ENCODE assay signal across 21 cellular contexts in genomic region chr13:40470665-40471064, GRCh38.
DNase-seq lines count a peak whose midpoint lies in the region; ATAC-seq and TF ChIP-seq lines count a peak whose summit lies in the region.
"Had no signal": no experiment of that assay in that cellular context is flagged by ENCODE, and none has a peak within 500 bp of the region (broad histone marks: within the 10 kb centered on the region; RNA-seq: fewer than 3 reads in every experiment).

No MANE protein-coding gene starts in this region.

- peaks cover 6% of the 10 kb centered on the region for H3K9me3 Mint-ChIP-seq in stimulated activated memory B cell treated with anti-CD40 and anti-IgM and Interleukin-4, amounts not matched to agents 10 μg/mL and 1 μg/mL and 100 μg/mL, for 72 hours
- no peaks in the 10 kb centered on the region for H3K9me3 Mint-ChIP-seq in activated CD8-positive, alpha-beta T cell treated with anti-CD3 and anti-CD28 coated beads for 36 hours
- H3K9me3 Mint-ChIP-seq: activated naive CD4-positive, alpha-beta T cell treated with anti-CD3 and anti-CD28 coated beads, Interleukin-2, amount 10 ng/mL, durations not matched to agents 7 days and 5 days; CD8-positive, alpha-beta T cell had no signal

- DNase-seq in ascending aorta (ENCODE audit: low spot score in 2 of 2) (peak in 1 of 2 donors; percentile 88), Right ventricle myocardium superior (no peak), mucosa of gallbladder (ENCODE audit: low spot score) (peak; percentile 28), uterus (peak; percentile 46 to 70), SK-N-DZ (ENCODE audit: low spot score) (no peak)
- no peak for DNase-seq in activated CD8-positive, alpha-beta T cell treated with anti-CD3 and anti-CD28 coated beads for 36 hours
- DNase-seq: activated CD4-positive, alpha-beta T cell treated with anti-CD3 and anti-CD28 coated beads, Interleukin-2, amount 10 ng/mL, durations not matched to agents 24 days and 14 days; activated naive CD4-positive, alpha-beta T cell treated with anti-CD3 and anti-CD28 coated beads, Interleukin-2, amount 10 ng/mL, durations not matched to agents 7 days and 5 days; caudate nucleus; CD8-positive, alpha-beta T cell; hippocampal formation; NCI-H2107; NCI-H446; OCI-M1; spleen; stimulated activated CD4-positive, alpha-beta T cell treated with anti-CD3 and anti-CD28 coated beads, Interleukin-2, amount 100 ng/mL, for 48 hours; T-helper 9 cell; WERI-Rb-1 had no signal

- no peak overlapping the region for H3K4me3 ChIP-seq in ascending aorta
- H3K4me3 ChIP-seq in uterus = no peak overlapping the region
- H3K4me3 ChIP-seq: spleen had no signal

- CTCF ChIA-PET in activated CD8-positive, alpha-beta T cell treated with anti-CD3 and anti-CD28 coated beads for 36 hours (lab: Charles Lee) = interaction anchor here (0.7 to 1.1 kb wide), 2 partner anchors 14 to 118 kb away, joined by 3 read pairs; no protein-coding TSS in a partner anchor

- peak overlapping the region; percentile 90 for H3K27ac ChIP-seq in ascending aorta
- peak overlapping the region; percentile 85 to 89 for H3K27ac ChIP-seq in uterus
- H3K27ac ChIP-seq: neutrophil, spleen, WERI-Rb-1 had no signal

- no peak overlapping the region for H3K27ac Mint-ChIP-seq in stimulated activated memory B cell treated with anti-CD40 and anti-IgM and Interleukin-4, amounts not matched to agents 10 μg/mL and 1 μg/mL and 100 μg/mL, for 72 hours
- H3K27ac Mint-ChIP-seq in activated CD8-positive, alpha-beta T cell treated with anti-CD3 and anti-CD28 coated beads for 36 hours = no peak overlapping the region
- H3K27ac Mint-ChIP-seq: activated CD4-positive, alpha-beta T cell treated with anti-CD3 and anti-CD28 coated beads, Interleukin-2, amount 10 ng/mL, durations not matched to agents 24 days and 14 days; activated naive CD4-positive, alpha-beta T cell treated with anti-CD3 and anti-CD28 coated beads, Interleukin-2, amount 10 ng/mL, durations not matched to agents 7 days and 5 days; CD8-positive, alpha-beta T cell; stimulated activated effector memory CD8-positive, alpha-beta T cell treated with anti-CD3 and anti-CD28 coated beads, Interleukin-12 subunit alpha, Interleukin-12 subunit beta, amount 100 ng/mL, for 72 hours had no signal

- POLR2A ChIA-PET in activated CD8-positive, alpha-beta T cell treated with anti-CD3 and anti-CD28 coated beads for 36 hours (lab: Charles Lee) = interaction anchor here (1.3 kb wide), 1 partner anchor 20 kb away, joined by 3 read pairs; no protein-coding TSS in a partner anchor

- TF ChIP-seq POLR2A in uterus (IDR thresholded peaks at IDR 0.05) = no peak

- no peaks in the 10 kb centered on the region for H3K27me3 Mint-ChIP-seq in stimulated activated memory B cell treated with anti-CD40 and anti-IgM and Interleukin-4, amounts not matched to agents 10 μg/mL and 1 μg/mL and 100 μg/mL, for 72 hours
- H3K27me3 Mint-ChIP-seq in activated CD8-positive, alpha-beta T cell treated with anti-CD3 and anti-CD28 coated beads for 36 hours = no peaks in the 10 kb centered on the region
- H3K27me3 Mint-ChIP-seq: activated CD4-positive, alpha-beta T cell treated with anti-CD3 and anti-CD28 coated beads, Interleukin-2, amount 10 ng/mL, durations not matched to agents 24 days and 14 days had no signal

- no peak overlapping the region for H3K4me3 Mint-ChIP-seq in stimulated activated memory B cell treated with anti-CD40 and anti-IgM and Interleukin-4, amounts not matched to agents 10 μg/mL and 1 μg/mL and 100 μg/mL, for 72 hours
- H3K4me3 Mint-ChIP-seq in activated CD8-positive, alpha-beta T cell treated with anti-CD3 and anti-CD28 coated beads for 36 hours = no peak overlapping the region
- H3K4me3 Mint-ChIP-seq: activated CD4-positive, alpha-beta T cell treated with anti-CD3 and anti-CD28 coated beads, Interleukin-2, amount 10 ng/mL, durations not matched to agents 24 days and 14 days; activated naive CD4-positive, alpha-beta T cell treated with anti-CD3 and anti-CD28 coated beads, Interleukin-2, amount 10 ng/mL, durations not matched to agents 7 days and 5 days; CD8-positive, alpha-beta T cell; stimulated activated effector memory CD8-positive, alpha-beta T cell treated with anti-CD3 and anti-CD28 coated beads, Interleukin-12 subunit alpha, Interleukin-12 subunit beta, amount 100 ng/mL, for 72 hours had no signal

- H3K9me3 ChIP-seq in ascending aorta (no peaks in the 10 kb centered on the region), uterus (no peaks in the 10 kb centered on the region)
- H3K9me3 ChIP-seq: neutrophil, spleen had no signal

- ATAC-seq in Right ventricle myocardium superior (ENCODE audit: poor library complexity) = peak; percentile 86
- no peak for ATAC-seq in stimulated activated memory B cell treated with anti-CD40 and anti-IgM and Interleukin-4, amounts not matched to agents 10 μg/mL and 1 μg/mL and 100 μg/mL, for 72 hours
- ATAC-seq in activated CD8-positive, alpha-beta T cell treated with anti-CD3 and anti-CD28 coated beads for 36 hours = no peak
- ATAC-seq: CD8-positive, alpha-beta T cell; stimulated activated effector memory CD8-positive, alpha-beta T cell treated with anti-CD3 and anti-CD28 coated beads, Interleukin-12 subunit alpha, Interleukin-12 subunit beta, amount 100 ng/mL, for 72 hours had no signal

- H3K4me1 ChIP-seq in ascending aorta (peaks cover 8 to 14% of the 10 kb centered on the region in 2 donors), uterus (no peaks in the 10 kb centered on the region)
- H3K4me1 ChIP-seq: spleen had no signal

- TF ChIP-seq CTCF in ascending aorta (IDR thresholded peaks at IDR 0.05) (no peak), uterus (IDR thresholded peaks at IDR 0.05) (no peak)
- no peak for TF ChIP-seq CTCF in activated CD8-positive, alpha-beta T cell treated with anti-CD3 and anti-CD28 coated beads for 36 hours (IDR thresholded peaks at IDR 0.05)

- H3K36me3 Mint-ChIP-seq in stimulated activated memory B cell treated with anti-CD40 and anti-IgM and Interleukin-4, amounts not matched to agents 10 μg/mL and 1 μg/mL and 100 μg/mL, for 72 hours = no peaks in the 10 kb centered on the region
- no peaks in the 10 kb centered on the region for H3K36me3 Mint-ChIP-seq in activated CD8-positive, alpha-beta T cell treated with anti-CD3 and anti-CD28 coated beads for 36 hours (ENCODE audit: low read depth)
- H3K36me3 Mint-ChIP-seq: CD8-positive, alpha-beta T cell; stimulated activated effector memory CD8-positive, alpha-beta T cell treated with anti-CD3 and anti-CD28 coated beads, Interleukin-12 subunit alpha, Interleukin-12 subunit beta, amount 100 ng/mL, for 72 hours had no signal

- H3K27me3 ChIP-seq in ascending aorta (no peaks in the 10 kb centered on the region), uterus (no peaks in the 10 kb centered on the region)
- H3K27me3 ChIP-seq: neutrophil, spleen had no signal

- intact Hi-C loops in ascending aorta (cut with DNase I) (loop anchor here (2.0 to 5.0 kb wide), 4 partner anchors 194 to 348 kb away; no protein-coding TSS in a partner anchor), Right ventricle myocardium superior (cut with DNase I) (no loop called here), uterus (cut with DNase I; ENCODE audit: low total_unique reads) (no loop called here)
- intact Hi-C loops in activated CD8-positive, alpha-beta T cell treated with anti-CD3 and anti-CD28 coated beads for 36 hours (cut with micrococcal nuclease) = no loop called here

- H3K36me3 ChIP-seq in ascending aorta = no peaks in the 10 kb centered on the region
- H3K36me3 ChIP-seq in uterus = no peaks in the 10 kb centered on the region
- H3K36me3 ChIP-seq: neutrophil, spleen, WERI-Rb-1 had no signal

- peaks cover 6% of the 10 kb centered on the region for H3K4me1 Mint-ChIP-seq in stimulated activated memory B cell treated with anti-CD40 and anti-IgM and Interleukin-4, amounts not matched to agents 10 μg/mL and 1 μg/mL and 100 μg/mL, for 72 hours
- peaks cover 8% of the 10 kb centered on the region for H3K4me1 Mint-ChIP-seq in activated CD8-positive, alpha-beta T cell treated with anti-CD3 and anti-CD28 coated beads for 36 hours (ENCODE audit: low read depth)
- H3K4me1 Mint-ChIP-seq: activated CD4-positive, alpha-beta T cell treated with anti-CD3 and anti-CD28 coated beads, Interleukin-2, amount 10 ng/mL, durations not matched to agents 24 days and 14 days had no signal

Comparison
In these comparisons a context has a peak if more than half of its experiments do, and no peak if none do; other contexts are left out.
1. DNase-seq: peak in mucosa of gallbladder (single experiment) and uterus (2 of 2); none in Right ventricle myocardium superior (single experiment), SK-N-DZ (single experiment) and activated CD8-positive, alpha-beta T cell treated with anti-CD3 and anti-CD28 coated beads for 36 hours (single experiment).